15 cellular contexts compared by ENCODE assay signal in genomic region chr18:69878534-69878933, GRCh38.
"Had no signal": no experiment of that assay in that cellular context is flagged by ENCODE, and none has a peak within 500 bp of the region (broad histone marks: within the 10 kb centered on the region; RNA-seq: fewer than 3 reads in every experiment).

No MANE protein-coding gene starts in this region.

- DNase-seq: activated B cell treated with CpG ODN at 0.5 μM for 24 hours; activated CD4-positive, alpha-beta T cell treated with anti-CD3 and anti-CD28 coated beads, Interleukin-2, amount 10 ng/mL, durations not matched to agents 7 days and 5 days; activated naive CD4-positive, alpha-beta T cell treated with anti-CD3 and anti-CD28 coated beads, Interleukin-2, amount 10 ng/mL, durations not matched to agents 7 days and 5 days; activated T-cell treated with anti-CD3 and anti-CD28 coated beads for 4 hours; dorsolateral prefrontal cortex; erythroblast; left ventricle myocardium superior; stimulated activated CD4-positive, alpha-beta T cell treated with anti-CD3 and anti-CD28 coated beads, Interleukin-12 subunit alpha, Interleukin-12 subunit beta, amount 100 ng/mL, for 4 hours; stimulated activated naive CD4-positive, alpha-beta T cell; substantia nigra; T-helper 17 cell; uterus had no signal

- H3K27ac Mint-ChIP-seq: activated B cell treated with CpG ODN at 0.5 μM for 24 hours; activated CD4-positive, alpha-beta T cell treated with anti-CD3 and anti-CD28 coated beads, Interleukin-2, amount 10 ng/mL, durations not matched to agents 7 days and 5 days; activated naive CD4-positive, alpha-beta T cell treated with anti-CD3 and anti-CD28 coated beads, Interleukin-2, amount 10 ng/mL, durations not matched to agents 7 days and 5 days had no signal

- H3K4me3 ChIP-seq: cardiac muscle cell, dorsolateral prefrontal cortex, gastroesophageal sphincter, tibial nerve, uterus had no signal

- ATAC-seq: gastroesophageal sphincter, left ventricle myocardium superior, T-helper 17 cell had no signal

- H3K27ac ChIP-seq: cardiac muscle cell, dorsolateral prefrontal cortex, gastroesophageal sphincter, tibial nerve, uterus had no signal

- H3K4me3 Mint-ChIP-seq: activated B cell treated with CpG ODN at 0.5 μM for 24 hours; activated CD4-positive, alpha-beta T cell treated with anti-CD3 and anti-CD28 coated beads, Interleukin-2, amount 10 ng/mL, durations not matched to agents 7 days and 5 days; activated naive CD4-positive, alpha-beta T cell treated with anti-CD3 and anti-CD28 coated beads, Interleukin-2, amount 10 ng/mL, durations not matched to agents 7 days and 5 days; T-helper 17 cell had no signal

- H3K9me3 ChIP-seq: gastroesophageal sphincter, tibial nerve, uterus had no signal

- H3K27me3 Mint-ChIP-seq: activated B cell treated with CpG ODN at 0.5 μM for 24 hours; activated CD4-positive, alpha-beta T cell treated with anti-CD3 and anti-CD28 coated beads, Interleukin-2, amount 10 ng/mL, durations not matched to agents 7 days and 5 days; activated naive CD4-positive, alpha-beta T cell treated with anti-CD3 and anti-CD28 coated beads, Interleukin-2, amount 10 ng/mL, durations not matched to agents 7 days and 5 days; T-helper 17 cell had no signal

- H3K36me3 ChIP-seq: cardiac muscle cell, gastroesophageal sphincter, tibial nerve, uterus had no signal

- H3K4me1 ChIP-seq: gastroesophageal sphincter, tibial nerve had no signal

- H3K27me3 ChIP-seq: cardiac muscle cell, dorsolateral prefrontal cortex, gastroesophageal sphincter, tibial nerve, uterus had no signal
